In genomic region chr16:8611886-8612595, GRCh38 we compare ENCODE assay signal across 20 cellular contexts. TPM values are rescaled to one million over a fixed set of nuclear protein-coding genes. Genes with fewer than 3 reads are reported as not detected.
DNase-seq lines count a peak whose midpoint lies in the region; ATAC-seq and TF ChIP-seq lines count a peak whose summit lies in the region.
"Had no signal": no experiment of that assay in that cellular context is flagged by ENCODE, and none has a peak within 500 bp of the region (broad histone marks: within the 10 kb centered on the region; RNA-seq: fewer than 3 reads in every experiment).

No MANE protein-coding gene starts in this region.

- H3F3A ChIP-seq in smooth muscle cell (ENCODE audit: low read depth), result no peaks in the 10 kb centered on the region

- no peak overlapping the region for H3K9ac ChIP-seq in smooth muscle cell (ENCODE audit: low read depth)
- H3K9ac ChIP-seq: KMS-11 had no signal

- no peaks in the 10 kb centered on the region for H3K9me3 ChIP-seq in A673 (ENCODE audit: low read depth, low read length, poor library complexity, severe bottlenecking)
- H3K9me3 ChIP-seq in smooth muscle cell (replicated peaks; ENCODE audit: low read depth), result no peaks in the 10 kb centered on the region
- H3K9me3 ChIP-seq: MG63 had no signal

- no peaks in the 10 kb centered on the region for H3K36me3 ChIP-seq in A673 (ENCODE audit: insufficient read depth, low read length, poor library complexity, severe bottlenecking)
- H3K36me3 ChIP-seq in smooth muscle cell (ENCODE audit: low read depth), result no peaks in the 10 kb centered on the region
- H3K36me3 ChIP-seq: MG63 had no signal

- in situ Hi-C loops in astrocyte of the spinal cord (cut with HindIII; ENCODE audit: low sequenced_read_pairs), result no loop called here

- ATAC-seq in foreskin keratinocyte (peak; percentile 87), GM21529 (IDR thresholded peaks at IDR 0.05; ENCODE audit: unreplicated experiment) (no peak)
- ATAC-seq: Panc1, SK-N-SH treated with all-trans-retinoic acid at 6 μM for 48 hours had no signal

- 96% methylated on average over 1 of the region's 1 CpG for WGBS in smooth muscle cell (ENCODE audit: low lambda C conversion rate)

- H3K27me3 ChIP-seq in A673 (replicated peaks; ENCODE audit: insufficient read depth, low read depth, low read length, poor library complexity), result no peaks in the 10 kb centered on the region
- H3K27me3 ChIP-seq in foreskin keratinocyte, result no peaks in the 10 kb centered on the region
- H3K27me3 ChIP-seq in smooth muscle cell (ENCODE audit: low read depth), result peaks cover 14% of the 10 kb centered on the region

- no peak overlapping the region for H3K4me3 ChIP-seq in A673 (ENCODE audit: low read depth, low read length, poor library complexity, severe bottlenecking)
- H3K4me3 ChIP-seq in astrocyte of the spinal cord (ENCODE audit: low read depth, low read length), result no peak overlapping the region
- no peak overlapping the region for H3K4me3 ChIP-seq in smooth muscle cell
- H3K4me3 ChIP-seq: MG63 had no signal

- no peaks in the 10 kb centered on the region for H4K20me1 ChIP-seq in smooth muscle cell (ENCODE audit: low read depth)

- no peak overlapping the region for H2AFZ ChIP-seq in smooth muscle cell (ENCODE audit: low read depth)

- H3K79me2 ChIP-seq in smooth muscle cell (ENCODE audit: low read depth), result no peaks in the 10 kb centered on the region

- intact Hi-C loops in A673 (cut with micrococcal nuclease; ENCODE audit: unreplicated experiment), result no loop called here

- CTCF ChIA-PET in A673 (lab: Charles Lee), result no interaction called here

- POLR2A ChIA-PET in A673 (lab: Charles Lee; ENCODE audit: low non-redundant PET), result no interaction called here

- no peak overlapping the region for H3K4me2 ChIP-seq in smooth muscle cell
- H3K4me2 ChIP-seq: KMS-11 had no signal

- no peaks in the 10 kb centered on the region for H3K4me1 ChIP-seq in A673 (ENCODE audit: insufficient read depth, low read length, poor library complexity, severe bottlenecking)
- peaks cover 13% of the 10 kb centered on the region for H3K4me1 ChIP-seq in foreskin keratinocyte
- H3K4me1 ChIP-seq in smooth muscle cell (ENCODE audit: low read depth), result no peaks in the 10 kb centered on the region

- BruUV-seq in A673 (replicated peaks; lab: Mats Ljungman, UMichigan), result no TSS peak

- no peak for TF ChIP-seq CTCF in A673 (conservative IDR thresholded peaks at IDR 0.05; ENCODE audit: low read depth, low read length)
- no peak for TF ChIP-seq CTCF in astrocyte of the spinal cord (IDR thresholded peaks at IDR 0.05; ENCODE audit: low read depth, low read length)
- TF ChIP-seq CTCF in foreskin keratinocyte (conservative IDR thresholded peaks at IDR 0.05), result peak; percentile 46
- no peak for TF ChIP-seq CTCF in smooth muscle cell (IDR thresholded peaks at IDR 0.05; ENCODE audit: borderline replicate concordance, insufficient read depth, poor library complexity, severe bottlenecking)

- DNase-seq in A673 (ENCODE audit: low spot score) (peak; percentile 50), HCEC 1CT (peak; percentile 63), astrocyte of the spinal cord (ENCODE audit: low read depth, low spot score) (peak; percentile 13), foreskin keratinocyte (peak in 1 of 2 donors; percentile 61), smooth muscle cell (lab: John Stamatoyannopoulos, UW; ENCODE audit: unreplicated experiment) (no peak), activated gamma-delta T cell (lab: John Stamatoyannopoulos, UW) (no peak)
- DNase-seq in activated CD8-positive, alpha-beta memory T cell treated with anti-CD3 and anti-CD28 coated beads for 24 hours, result no peak
- DNase-seq: AML-193, GF-D8, H7, MG63, NCI-H1105, NCI-H187, NCI-H2171, NCI-H510A, SHP77 had no signal

- no peak overlapping the region for H3K27ac ChIP-seq in A673 (ENCODE audit: low read depth, low read length, poor library complexity, severe bottlenecking)
- H3K27ac ChIP-seq in foreskin keratinocyte, result peak overlapping the region; percentile 10
- no peak overlapping the region for H3K27ac ChIP-seq in smooth muscle cell (ENCODE audit: low read depth)
- H3K27ac ChIP-seq: KMS-11 had no signal

RNA-seq across cellular contexts. Expression of gene METTL22, which starts 9.5 kb away (rescaled TPM):
- 91.2 and 116 TPM in 2 replicates for total RNA-seq in A673 (2021)
- 20.7 and 21.8 TPM in 2 replicates for total RNA-seq in foreskin keratinocyte
- 20.5 and 22.5 TPM in 2 replicates for polyA plus RNA-seq in foreskin keratinocyte
- 19.2 and 21.2 TPM in 2 replicates for total RNA-seq in smooth muscle cell
- 33.0 and 37.4 TPM in 2 replicates for polyA plus RNA-seq in smooth muscle cell

RNA-seq across cellular contexts. Expression of gene TMEM114, which starts 21.7 kb away (rescaled TPM):
- 0.86 and 1.8 TPM in 2 replicates for total RNA-seq in A673 (2021)
- total RNA-seq in foreskin keratinocyte, result not detected in 2 replicates
- not detected in 2 replicates for polyA plus RNA-seq in foreskin keratinocyte
- total RNA-seq in smooth muscle cell, result not detected in 2 replicates
- not detected in 2 replicates for polyA plus RNA-seq in smooth muscle cell
- total RNA-seq: H7 had no signal

Comparison
In these comparisons a context has a peak if more than half of its experiments do, and no peak if none do; other contexts are left out.
1. DNase-seq: peak in A673 (single experiment), HCEC 1CT (single experiment) and astrocyte of the spinal cord (single experiment); none in activated CD8-positive, alpha-beta memory T cell treated with anti-CD3 and anti-CD28 coated beads for 24 hours (single experiment), smooth muscle cell (single experiment) and activated gamma-delta T cell (single experiment).